ENCODE assay signal across 8 cellular contexts in genomic region chr14:104665092-104665662, GRCh38.
A peak's percentile ranks its signal among the peaks of the same experiment; 100 is the strongest.
DNase-seq lines count a peak whose midpoint lies in the region; ATAC-seq and TF ChIP-seq lines count a peak whose summit lies in the region.

No MANE protein-coding gene starts in this region.

- H3K9me3 ChIP-seq in OCI-LY3 (ENCODE audit: insufficient read depth, low read length): no peaks in the 10 kb centered on the region
- no peaks in the 10 kb centered on the region for H3K9me3 ChIP-seq in effector memory CD4-positive, alpha-beta T cell (ENCODE audit: control insufficient read depth, low read length)
- peaks cover 3% of the 10 kb centered on the region for H3K9me3 ChIP-seq in neuron (ENCODE audit: low read length)

- H3K36me3 ChIP-seq in OCI-LY3 (replicated peaks; ENCODE audit: low read depth, low read length) (no peaks in the 10 kb centered on the region), neuron (ENCODE audit: insufficient read depth, low read length) (no peaks in the 10 kb centered on the region)
- H3K36me3 ChIP-seq in effector memory CD4-positive, alpha-beta T cell (ENCODE audit: control insufficient read depth, insufficient read depth, low read length): no peaks in the 10 kb centered on the region

- H3K4me2 ChIP-seq in OCI-LY3 (ENCODE audit: low read length): peak overlapping the region; percentile 53

- H3K79me2 ChIP-seq in OCI-LY3 (ENCODE audit: low read length): no peaks in the 10 kb centered on the region

- H2AFZ ChIP-seq in OCI-LY3 (ENCODE audit: low read depth, low read length) (peak overlapping the region; percentile 94), neuron (ENCODE audit: low read depth, low read length) (peak overlapping the region; percentile 63)

- ATAC-seq in HG03457 (IDR thresholded peaks at IDR 0.05; ENCODE audit: unreplicated experiment): no peak

- peaks cover 31% of the 10 kb centered on the region for H3K4me1 ChIP-seq in OCI-LY3 (ENCODE audit: low read length)
- H3K4me1 ChIP-seq in effector memory CD4-positive, alpha-beta T cell (ENCODE audit: control insufficient read depth, insufficient read depth, low read length, poor library complexity, severe bottlenecking): peaks cover 20% of the 10 kb centered on the region
- peaks cover 15% of the 10 kb centered on the region for H3K4me1 ChIP-seq in neuron (ENCODE audit: insufficient read depth, low read length)

- peaks cover 17% of the 10 kb centered on the region for H3K27me3 ChIP-seq in OCI-LY3 (ENCODE audit: low read depth, low read length)
- H3K27me3 ChIP-seq in effector memory CD4-positive, alpha-beta T cell (replicated peaks; ENCODE audit: control insufficient read depth, insufficient read depth, low read length, poor library complexity, severe bottlenecking): no peaks in the 10 kb centered on the region
- H3K27me3 ChIP-seq in neuron (ENCODE audit: insufficient read depth, low read length): no peaks in the 10 kb centered on the region

- H3K27ac ChIP-seq in OCI-LY3 (ENCODE audit: low read length): no peak overlapping the region
- no peak overlapping the region for H3K27ac ChIP-seq in effector memory CD4-positive, alpha-beta T cell (ENCODE audit: insufficient read depth, low read length, poor library complexity, severe bottlenecking)

- DNase-seq in ELR (ENCODE audit: low read depth) (peak; percentile 37), HuH-7 (ENCODE audit: low spot score) (no peak), CD1c-positive myeloid dendritic cell (ENCODE audit: extremely low spot score) (no peak), anterior cingulate cortex (lab: John Stamatoyannopoulos, UW) (no peak)
- no peak for DNase-seq in effector memory CD4-positive, alpha-beta T cell

- H4K20me1 ChIP-seq in OCI-LY3 (ENCODE audit: insufficient read depth, low read length): no peaks in the 10 kb centered on the region

- peak overlapping the region; percentile 25; the same call in 1 of the 2 replicates for H3K9ac ChIP-seq in OCI-LY3 (ENCODE audit: low read length)

- TF ChIP-seq CTCF in OCI-LY3 (IDR thresholded peaks at IDR 0.05; ENCODE audit: low read depth, low read length): no peak

- H3K4me3 ChIP-seq in OCI-LY3 (ENCODE audit: low read length) (peak overlapping the region; percentile 21; the same call in 1 of the 2 replicates), neuron (ENCODE audit: low read length) (no peak overlapping the region)
- peak overlapping the region; percentile 28 for H3K4me3 ChIP-seq in effector memory CD4-positive, alpha-beta T cell (ENCODE audit: insufficient read depth, low read depth, low read length, poor library complexity, severe bottlenecking)
